In genomic region chr7:13980474-13980873, GRCh38 we compare ENCODE assay signal across 13 cellular contexts. TPM values are rescaled to one million over a fixed set of nuclear protein-coding genes. Genes with fewer than 3 reads are reported as not detected.
DNase-seq lines count a peak whose midpoint lies in the region; ATAC-seq, FAIRE-seq and TF ChIP-seq lines count a peak whose summit lies in the region.
"Had no signal": no experiment of that assay in that cellular context is flagged by ENCODE, and none has a peak within 500 bp of the region (broad histone marks: within the 10 kb centered on the region; RNA-seq: fewer than 3 reads in every experiment).

No MANE protein-coding gene starts in this region.

- intact Hi-C loops in right cardiac atrium (cut with DNase I) = no loop called here

- CTCF ChIA-PET in HEK293T (lab: Yijun Ruan, JAX) = interaction anchor here (1.4 kb wide), 1 partner anchor 9 kb away, joined by 4 read pairs; the partner anchor contains the start of gene ETV1
- CTCF ChIA-PET in RWPE1 (lab: Yijun Ruan, JAX) = interaction anchor here (0.6 to 0.8 kb wide), 3 partner anchors 20 to 1522 kb away, joined by 3 to 7 read pairs (median 4); no protein-coding TSS in a partner anchor

- TF ChIP-seq CTCF in astrocyte (IDR thresholded peaks at IDR 0.05; ENCODE audit: insufficient read depth, low read depth, low read length) = no peak
- TF ChIP-seq CTCF in RWPE1 (conservative IDR thresholded peaks at IDR 0.05; ENCODE audit: low read depth) = no peak

- 37% methylated on average over 5 of the region's 5 CpGs for WGBS in right cardiac atrium
- 15 to 54% (median 33%) methylated on average over 5 of the region's 5 CpGs for WGBS in small intestine, 3 donors
- no CpG with 5 or more reads among the region's 5 CpGs for WGBS in neuronal stem cell (ENCODE audit: extremely low coverage in 2 of 2, insufficient read length in 2 of 2, insufficient replicate concordance in 1 of 2), 2 donors

- no peaks in the 10 kb centered on the region for H3K9me3 ChIP-seq in astrocyte (ENCODE audit: insufficient read depth, low read depth, low read length)
- H3K9me3 ChIP-seq in right cardiac atrium (ENCODE audit: control insufficient read depth, low read length) = no peaks in the 10 kb centered on the region
- H3K9me3 ChIP-seq in small intestine (ENCODE audit: control insufficient read depth, low read depth) = no peaks in the 10 kb centered on the region
- no peaks in the 10 kb centered on the region for H3K9me3 ChIP-seq in neuronal stem cell (replicated peaks in 1 of 2; ENCODE audit: control insufficient read depth in 2 of 2, insufficient read depth in 1 of 2, low read depth in 1 of 2, low read length in 2 of 2)

- H3K27me3 Mint-ChIP-seq in astrocyte (ENCODE audit: low read depth, unreplicated experiment) = no peaks in the 10 kb centered on the region

- H3K4me3 Mint-ChIP-seq in astrocyte (ENCODE audit: unreplicated experiment) = no peak overlapping the region
- H3K4me3 Mint-ChIP-seq: activated CD4-positive, alpha-beta T cell treated with anti-CD3 and anti-CD28 coated beads for 36 hours; activated T-helper 17 cell treated with anti-CD3 and anti-CD28 coated beads, Interleukin-2, amount 50 U/mL, for 72 hours; CD4-positive, CD25-positive, alpha-beta regulatory T cell; stimulated activated naive CD8-positive, alpha-beta T cell treated with anti-CD3 and anti-CD28 coated beads, Interleukin-15, Interleukin-2, amounts not matched to agents 100 ng/mL and 50 ng/mL, for 24 hours; T-helper 1 cell treated with Interleukin-12 subunit alpha and Interleukin-12 subunit beta and Interleukin-4 antibody, amounts not matched to agents 30 μg/mL and 1 μg/mL, for 36 hours had no signal

- DNase-seq in HEK293T (ENCODE audit: extremely low spot score) (peak; percentile 26), astrocyte (ENCODE audit: low read depth) (no peak), right cardiac atrium (no peak), small intestine (peak; percentile 4), RWPE1 (ENCODE audit: low spot score) (no peak), frontal cortex (ENCODE audit: low spot score in 2 of 2) (no peak), neuronal stem cell (ENCODE audit: low spot score) (no peak)
- DNase-seq: activated CD4-positive, alpha-beta T cell treated with anti-CD3 and anti-CD28 coated beads for 36 hours; CD4-positive, CD25-positive, alpha-beta regulatory T cell had no signal

- H3K9me3 Mint-ChIP-seq in astrocyte (ENCODE audit: unreplicated experiment) = no peaks in the 10 kb centered on the region
- H3K9me3 Mint-ChIP-seq: activated T-helper 17 cell treated with anti-CD3 and anti-CD28 coated beads, Interleukin-2, amount 50 U/mL, for 72 hours; stimulated activated naive CD8-positive, alpha-beta T cell treated with anti-CD3 and anti-CD28 coated beads, Interleukin-15, Interleukin-2, amounts not matched to agents 100 ng/mL and 50 ng/mL, for 24 hours; T-helper 1 cell treated with Interleukin-12 subunit alpha and Interleukin-12 subunit beta and Interleukin-4 antibody, amounts not matched to agents 30 μg/mL and 1 μg/mL, for 36 hours had no signal

- H2AFZ ChIP-seq in astrocyte (ENCODE audit: low read depth, low read length) (no peak overlapping the region), neuronal stem cell (ENCODE audit: low read length) (no peak overlapping the region)

- H3K9ac ChIP-seq in astrocyte (ENCODE audit: low read length) (peak overlapping the region; percentile 25), neuronal stem cell (ENCODE audit: low read depth, low read length, poor library complexity) (no peak overlapping the region)

- no peak overlapping the region for H2BK12ac ChIP-seq in neuronal stem cell (ENCODE audit: low read length)

- H3K36me3 ChIP-seq in astrocyte (ENCODE audit: insufficient read depth, low read length) = no peaks in the 10 kb centered on the region
- no peaks in the 10 kb centered on the region for H3K36me3 ChIP-seq in small intestine (ENCODE audit: control insufficient read depth in 2 of 2, insufficient read depth in 2 of 2, low read length in 2 of 2)
- H3K36me3 ChIP-seq in neuronal stem cell (replicated peaks in 1 of 2; ENCODE audit: control insufficient read depth in 2 of 2, insufficient read depth in 2 of 2, low read length in 2 of 2) = peaks cover 2 to 33% of the 10 kb centered on the region in 2 donors

- H3K18ac ChIP-seq in neuronal stem cell (ENCODE audit: low read length) = no peak overlapping the region

- no peak overlapping the region for H4K91ac ChIP-seq in neuronal stem cell (ENCODE audit: low read depth, low read length, poor library complexity)

- POLR2A ChIA-PET in HEK293T (lab: Yijun Ruan, JAX) (interaction anchor here (0.7 kb wide), 1 partner anchor 45 kb away, joined by 3 read pairs; no protein-coding TSS in a partner anchor), RWPE1 (lab: Yijun Ruan, JAX; ENCODE audit: low non-redundant PET) (no interaction called here)

- no peaks in the 10 kb centered on the region for H3K79me1 ChIP-seq in neuronal stem cell (ENCODE audit: low read depth, low read length)

- H3K4me1 ChIP-seq in astrocyte (ENCODE audit: insufficient read depth, low read length) (peaks cover 12% of the 10 kb centered on the region), right cardiac atrium (ENCODE audit: control insufficient read depth, insufficient read depth, low read length) (no peaks in the 10 kb centered on the region), small intestine (ENCODE audit: control insufficient read depth in 2 of 2, insufficient read depth in 1 of 2, low read depth in 1 of 2, low read length in 1 of 2) (no peaks in the 10 kb centered on the region), neuronal stem cell (ENCODE audit: control insufficient read depth in 2 of 2, insufficient read depth in 1 of 2, low read depth in 1 of 2, low read length in 2 of 2) (peaks cover 0 to 35% of the 10 kb centered on the region in 2 donors)

- no peaks in the 10 kb centered on the region for H3K36me3 Mint-ChIP-seq in astrocyte (ENCODE audit: low read depth, unreplicated experiment)
- H3K36me3 Mint-ChIP-seq: CD4-positive, CD25-positive, alpha-beta regulatory T cell had no signal

- H2BK5ac ChIP-seq in neuronal stem cell (ENCODE audit: low read length) = no peak overlapping the region

- no peak overlapping the region for H3K4ac ChIP-seq in neuronal stem cell (ENCODE audit: low read length)

- H3K4me2 ChIP-seq in astrocyte (ENCODE audit: low read length) (peak overlapping the region; percentile 71), neuronal stem cell (ENCODE audit: insufficient read depth, low read length, poor library complexity, severe bottlenecking) (no peak overlapping the region)

- H3K27ac ChIP-seq in astrocyte (ENCODE audit: low read depth, low read length) = peak overlapping the region; percentile 36
- H3K27ac ChIP-seq in right cardiac atrium (ENCODE audit: low read length) = no peak overlapping the region
- no peak overlapping the region for H3K27ac ChIP-seq in small intestine (ENCODE audit: low read depth in 1 of 2, low read length in 1 of 2)
- no peak overlapping the region for H3K27ac ChIP-seq in RWPE1
- H3K27ac ChIP-seq in neuronal stem cell (replicated peaks; ENCODE audit: low read length) = no peak overlapping the region

- H3K14ac ChIP-seq in neuronal stem cell (ENCODE audit: low read length) = no peak overlapping the region

- H3K27me3 ChIP-seq in astrocyte (ENCODE audit: insufficient read depth, low read length) (no peaks in the 10 kb centered on the region), right cardiac atrium (ENCODE audit: control insufficient read depth, insufficient read depth) (no peaks in the 10 kb centered on the region), small intestine (ENCODE audit: control insufficient read depth in 2 of 2, insufficient read depth in 2 of 2, low read length in 2 of 2) (no peaks in the 10 kb centered on the region), neuronal stem cell (ENCODE audit: control insufficient read depth in 3 of 3, insufficient read depth in 3 of 3, low read depth in 1 of 3, low read length in 3 of 3) (no peaks in the 10 kb centered on the region)

- H2BK15ac ChIP-seq in neuronal stem cell (ENCODE audit: low read length) = no peak overlapping the region

- H3K27ac Mint-ChIP-seq in astrocyte (ENCODE audit: unreplicated experiment) = peak overlapping the region; percentile 87
- H3K27ac Mint-ChIP-seq: activated CD4-positive, alpha-beta T cell treated with anti-CD3 and anti-CD28 coated beads for 36 hours; activated T-helper 17 cell treated with anti-CD3 and anti-CD28 coated beads, Interleukin-2, amount 50 U/mL, for 72 hours; CD4-positive, CD25-positive, alpha-beta regulatory T cell; stimulated activated naive CD8-positive, alpha-beta T cell treated with anti-CD3 and anti-CD28 coated beads, Interleukin-15, Interleukin-2, amounts not matched to agents 100 ng/mL and 50 ng/mL, for 24 hours; T-helper 1 cell treated with Interleukin-12 subunit alpha and Interleukin-12 subunit beta and Interleukin-4 antibody, amounts not matched to agents 30 μg/mL and 1 μg/mL, for 36 hours had no signal

- peak; percentile 18 to 33 for ATAC-seq in right cardiac atrium
- no peak for ATAC-seq in HG02981 (IDR thresholded peaks at IDR 0.05; ENCODE audit: unreplicated experiment)
- ATAC-seq: activated CD4-positive, alpha-beta T cell treated with anti-CD3 and anti-CD28 coated beads for 36 hours; activated T-helper 17 cell treated with anti-CD3 and anti-CD28 coated beads, Interleukin-2, amount 50 U/mL, for 72 hours had no signal

- H3K4me3 ChIP-seq in astrocyte (ENCODE audit: insufficient read depth, low read depth, low read length) = peak overlapping the region; percentile 21
- no peak overlapping the region for H3K4me3 ChIP-seq in right cardiac atrium (ENCODE audit: low read length)
- no peak overlapping the region for H3K4me3 ChIP-seq in small intestine (ENCODE audit: low read depth in 1 of 2, low read length in 2 of 2)
- H3K4me3 ChIP-seq in neuronal stem cell (ENCODE audit: low read length in 2 of 2) = no peak overlapping the region

- H2BK120ac ChIP-seq in neuronal stem cell (ENCODE audit: low read depth, low read length) = no peak overlapping the region

- no peaks in the 10 kb centered on the region for H4K20me1 ChIP-seq in astrocyte (ENCODE audit: insufficient read depth, low read length)

- peaks cover 25% of the 10 kb centered on the region for H3K4me1 Mint-ChIP-seq in astrocyte (ENCODE audit: low read depth, unreplicated experiment)
- H3K4me1 Mint-ChIP-seq: activated CD4-positive, alpha-beta T cell treated with anti-CD3 and anti-CD28 coated beads for 36 hours; activated T-helper 17 cell treated with anti-CD3 and anti-CD28 coated beads, Interleukin-2, amount 50 U/mL, for 72 hours; CD4-positive, CD25-positive, alpha-beta regulatory T cell had no signal

- H3K23ac ChIP-seq in neuronal stem cell (ENCODE audit: low read depth, low read length, poor library complexity) = no peak overlapping the region

- H3K79me2 ChIP-seq in astrocyte (ENCODE audit: insufficient read depth, low read length) = peaks cover 3% of the 10 kb centered on the region

- H4K8ac ChIP-seq in neuronal stem cell (ENCODE audit: low read depth, low read length) = no peak overlapping the region

- no peak overlapping the region for H2AK5ac ChIP-seq in neuronal stem cell (ENCODE audit: low read depth, low read length)

- FAIRE-seq in astrocyte (lab: Jason Lieb, UNC) = no peak
- FAIRE-seq in small intestine (lab: Jason Lieb, UNC) = no peak
- FAIRE-seq in frontal cortex (lab: Jason Lieb, UNC) = no peak

RNA-seq across cellular contexts. Expression of gene ETV1, which starts 9.0 kb away (rescaled TPM):
- total RNA-seq in astrocyte (12.5 and 12.6 TPM in 2 replicates), right cardiac atrium (10 to 100 TPM; 33.6 to 47.5 (median 41.9) TPM), frontal cortex (43.2 TPM)
- polyA plus RNA-seq in right cardiac atrium (12.9 TPM), small intestine (1 to 10 TPM in 1 of 3 donors, under 1 TPM in 2; under 0.01 to 3.5 (median 0.27) TPM)
- polyA plus RNA-seq in neuronal stem cell (2013, experiment 1 of 2) = 63.2 TPM
- polyA plus RNA-seq in neuronal stem cell (2013, experiment 2 of 2) = 62.4 TPM

Comparison
In these comparisons a context has a peak if more than half of its experiments do, and no peak if none do; other contexts are left out.
1. DNase-seq: peak in HEK293T (single experiment) and small intestine (single experiment); none in astrocyte (single experiment), right cardiac atrium (0 of 3), RWPE1 (single experiment), frontal cortex (0 of 2) and neuronal stem cell (single experiment).